Comparison of ENCODE assay signal across 1 cellular context in genomic region chr5:14665949-14666741, GRCh38.
A peak's percentile ranks its signal among the peaks of the same experiment; 100 is the strongest.
TF ChIP-seq lines count a peak whose summit lies in the region.

No MANE protein-coding gene starts in this region.

TF ChIP-seq in HepG2, 621 proteins besides CTCF, POLR2A, EP300 and RAD21 (continued from another document):
- peak; percentile 72 for TF ChIP-seq MAX (IDR thresholded peaks at IDR 0.05)
- TF ChIP-seq NFE2L1 (CRISPR knock-in tag; IDR thresholded peaks at IDR 0.05; ENCODE audit: borderline replicate concordance) = no peak
- no peak for TF ChIP-seq ZNF362 (CRISPR knock-in tag; IDR thresholded peaks at IDR 0.05; ENCODE audit: borderline replicate concordance)
- TF ChIP-seq ZNF138 (CRISPR knock-in tag; IDR thresholded peaks at IDR 0.05; ENCODE audit: low read depth) = 0 out of 2 replicates have a peak, but pooled peaks have one; percentile 46
- 0 out of 2 replicates have a peak, but pooled peaks have one; percentile 13 for TF ChIP-seq ZNF20 (CRISPR knock-in tag; IDR thresholded peaks at IDR 0.05)
- no peak for TF ChIP-seq ZNF235 (CRISPR knock-in tag; IDR thresholded peaks at IDR 0.05; ENCODE audit: borderline replicate concordance)
- no peak for TF ChIP-seq ZNF543 (CRISPR knock-in tag; IDR thresholded peaks at IDR 0.05)
- TF ChIP-seq BHLHE40 (IDR thresholded peaks at IDR 0.05; ENCODE audit: low read length) = peak; percentile 89
- no peak for TF ChIP-seq DZIP1 (CRISPR knock-in tag; IDR thresholded peaks at IDR 0.05)
- TF ChIP-seq ZNF761 (CRISPR knock-in tag; conservative IDR thresholded peaks at IDR 0.05) = no peak
- no peak for TF ChIP-seq BCL3 (CRISPR knock-in tag; IDR thresholded peaks at IDR 0.05)
- TF ChIP-seq ZNF567 (CRISPR knock-in tag; IDR thresholded peaks at IDR 0.05; ENCODE audit: borderline replicate concordance) = no peak
- no peak for TF ChIP-seq NR2F6 (IDR thresholded peaks at IDR 0.05)
- TF ChIP-seq NR2F6 (CRISPR knock-in tag; IDR thresholded peaks at IDR 0.05) = no peak
- no peak for TF ChIP-seq MIER3 (CRISPR knock-in tag; IDR thresholded peaks at IDR 0.05; ENCODE audit: borderline replicate concordance)
- TF ChIP-seq ZC3H4 (CRISPR knock-in tag; IDR thresholded peaks at IDR 0.05; ENCODE audit: borderline replicate concordance) = no peak
- no peak for TF ChIP-seq SIX1 (CRISPR knock-in tag; IDR thresholded peaks at IDR 0.05; ENCODE audit: borderline replicate concordance)
- TF ChIP-seq ZMAT5 (CRISPR knock-in tag; IDR thresholded peaks at IDR 0.05; ENCODE audit: borderline replicate concordance, low read depth) = no peak
- no peak for TF ChIP-seq ZNF558 (CRISPR knock-in tag; IDR thresholded peaks at IDR 0.05; ENCODE audit: borderline replicate concordance)
- TF ChIP-seq ZNF850 (CRISPR knock-in tag; conservative IDR thresholded peaks at IDR 0.05) = no peak
- no peak for TF ChIP-seq KAT8 (CRISPR knock-in tag; IDR thresholded peaks at IDR 0.05)
- no peak for TF ChIP-seq IRF1 (CRISPR knock-in tag; IDR thresholded peaks at IDR 0.05; ENCODE audit: low read depth)
- TF ChIP-seq MXD3 (CRISPR knock-in tag; IDR thresholded peaks at IDR 0.05) = no peak
- TF ChIP-seq PREB (CRISPR knock-in tag; IDR thresholded peaks at IDR 0.05) = no peak
- TF ChIP-seq HNRNPUL1 (IDR thresholded peaks at IDR 0.05; ENCODE audit: low read depth, low read length) = no peak
- no peak for TF ChIP-seq USF2 (IDR thresholded peaks at IDR 0.05; ENCODE audit: low read depth, low read length)
- no peak for TF ChIP-seq USF2 (CRISPR knock-in tag; IDR thresholded peaks at IDR 0.05; ENCODE audit: borderline replicate concordance)
- no peak for TF ChIP-seq ZNF772 (CRISPR knock-in tag; IDR thresholded peaks at IDR 0.05)
- TF ChIP-seq TBX2 (CRISPR knock-in tag; IDR thresholded peaks at IDR 0.05; ENCODE audit: borderline replicate concordance) = 0 out of 2 replicates have a peak, but pooled peaks have one; percentile 19
- TF ChIP-seq ZNF562 (CRISPR knock-in tag; IDR thresholded peaks at IDR 0.05; ENCODE audit: borderline replicate concordance) = no peak
- no peak for TF ChIP-seq ERF (CRISPR knock-in tag; IDR thresholded peaks at IDR 0.05)
- TF ChIP-seq FOXA3 (CRISPR knock-in tag; IDR thresholded peaks at IDR 0.05) = no peak
- TF ChIP-seq IKZF4 (CRISPR knock-in tag; IDR thresholded peaks at IDR 0.05; ENCODE audit: borderline replicate concordance, low read depth, not compliant biosample characterization) = no peak
- TF ChIP-seq ZNF720 (CRISPR knock-in tag; IDR thresholded peaks at IDR 0.05) = no peak
- no peak for TF ChIP-seq NR3C1 (CRISPR knock-in tag; IDR thresholded peaks at IDR 0.05)
- no peak for TF ChIP-seq ZFY (CRISPR knock-in tag; IDR thresholded peaks at IDR 0.05)
- no peak for TF ChIP-seq ZNF431 (CRISPR knock-in tag; IDR thresholded peaks at IDR 0.05; ENCODE audit: borderline replicate concordance, low read depth)
- TF ChIP-seq NR1H2 (CRISPR knock-in tag; IDR thresholded peaks at IDR 0.05; ENCODE audit: borderline replicate concordance, low read depth) = no peak
- no peak for TF ChIP-seq HDAC1 (CRISPR knock-in tag; IDR thresholded peaks at IDR 0.05)
- no peak for TF ChIP-seq PRDM4 (CRISPR knock-in tag; IDR thresholded peaks at IDR 0.05; ENCODE audit: borderline replicate concordance)
- TF ChIP-seq CENPBD1 (CRISPR knock-in tag; IDR thresholded peaks at IDR 0.05; ENCODE audit: borderline replicate concordance, low read depth) = no peak
- TF ChIP-seq CSRNP1 (CRISPR knock-in tag; IDR thresholded peaks at IDR 0.05) = no peak
- TF ChIP-seq CAMTA2 (CRISPR knock-in tag; IDR thresholded peaks at IDR 0.05; ENCODE audit: borderline replicate concordance) = no peak
